ENCODE assay signal across 8 cellular contexts in genomic region chr2:222862068-222862914, GRCh38. TPM values are rescaled to one million over a fixed set of nuclear protein-coding genes. Genes with fewer than 3 reads are reported as not detected.
DNase-seq lines count a peak whose midpoint lies in the region; ATAC-seq and TF ChIP-seq lines count a peak whose summit lies in the region.

No MANE protein-coding gene starts in this region.

- peak; percentile 14; the same call in 1 of the 2 replicates for TF ChIP-seq CTCF in WERI-Rb-1 (IDR thresholded peaks at IDR 0.05; ENCODE audit: low read depth, low read length)
- no peak for TF ChIP-seq CTCF in sigmoid colon (IDR thresholded peaks at IDR 0.05)

- intact Hi-C loops in right cardiac atrium (cut with DNase I), result loop anchor here in 1 of 4 donors (10.0 kb wide), 1 partner anchor 157 kb away; no protein-coding TSS in a partner anchor
- intact Hi-C loops in sigmoid colon (cut with DNase I), result loop anchor here (2.0 to 5.0 kb wide), 4 partner anchors 17 to 205 kb away; partner anchors contain the start of gene FARSB

- DNase-seq in HEK293T (ENCODE audit: extremely low spot score) (no peak), WERI-Rb-1 (peak; percentile 12), right cardiac atrium (no peak), sigmoid colon (no peak), NCI-H510A (lab: John Stamatoyannopoulos, UW) (no peak), NCI-H128 (lab: John Stamatoyannopoulos, UW; ENCODE audit: unreplicated experiment) (no peak)

- peak overlapping the region; percentile 96 to 100 (median 98) for H3K9ac ChIP-seq in BLaER1 treated with 17β-estradiol and CSF1 and Interleukin-3, amounts not matched to agents 10 nM and 100 nM

- no peak for TF ChIP-seq POLR2A in sigmoid colon (IDR thresholded peaks at IDR 0.05)

- peak overlapping the region; percentile 92 to 99 (median 97); a peak in 21 of 22 replicates for H3K27ac ChIP-seq in BLaER1 treated with 17β-estradiol and CSF1 and Interleukin-3, amounts not matched to agents 10 nM and 100 nM
- H3K27ac ChIP-seq in WERI-Rb-1 (no peak overlapping the region), right cardiac atrium (ENCODE audit: low read length) (no peak overlapping the region), sigmoid colon (peak overlapping the region; percentile 89 to 98 (median 97))

- H3K4me1 ChIP-seq in BLaER1 treated with 17β-estradiol and CSF1 and Interleukin-3, amounts not matched to agents 10 nM and 100 nM, result peaks cover 41 to 56% (median 50%) of the 10 kb centered on the region in 10 experiments
- H3K4me1 ChIP-seq in right cardiac atrium (ENCODE audit: control insufficient read depth, insufficient read depth, low read length) (peaks cover 8% of the 10 kb centered on the region), sigmoid colon (peaks cover 0 to 60% (median 50%) of the 10 kb centered on the region in 4 donors)

- H3K4me3 ChIP-seq in BLaER1 treated with 17β-estradiol and CSF1 and Interleukin-3, amounts not matched to agents 10 nM and 100 nM, result peak overlapping the region; percentile 85 to 99 (median 96)
- H3K4me3 ChIP-seq in WERI-Rb-1 (ENCODE audit: low read depth, low read length), result peak overlapping the region; percentile 81
- peak overlapping the region; percentile 87 for H3K4me3 ChIP-seq in right cardiac atrium (ENCODE audit: low read length)
- peak overlapping the region; percentile 66 to 95 (median 76) for H3K4me3 ChIP-seq in sigmoid colon

- no peak for ATAC-seq in right cardiac atrium
- ATAC-seq in HG03039 (IDR thresholded peaks at IDR 0.05; ENCODE audit: unreplicated experiment), result no peak

- no peaks in the 10 kb centered on the region for H3K27me3 ChIP-seq in BLaER1 treated with 17β-estradiol and CSF1 and Interleukin-3, amounts not matched to agents 10 nM and 100 nM
- H3K27me3 ChIP-seq in WERI-Rb-1 (ENCODE audit: insufficient read depth, low read depth, severe bottlenecking) (no peaks in the 10 kb centered on the region), right cardiac atrium (ENCODE audit: control insufficient read depth, insufficient read depth) (no peaks in the 10 kb centered on the region), sigmoid colon (no peaks in the 10 kb centered on the region)

- TF ChIP-seq EP300 in sigmoid colon (IDR thresholded peaks at IDR 0.05), result no peak

- peaks cover 0 to 3% (median 0%) of the 10 kb centered on the region in 11 experiments; a peak in 1 of 22 replicates for H3K36me3 ChIP-seq in BLaER1 treated with 17β-estradiol and CSF1 and Interleukin-3, amounts not matched to agents 10 nM and 100 nM
- H3K36me3 ChIP-seq in WERI-Rb-1, result peaks cover 3% of the 10 kb centered on the region; the same call in 1 of the 2 replicates
- no peaks in the 10 kb centered on the region for H3K36me3 ChIP-seq in sigmoid colon

- H4K20me1 ChIP-seq in BLaER1 treated with 17β-estradiol and CSF1 and Interleukin-3, amounts not matched to agents 10 nM and 100 nM, result peaks cover 54 to 63% (median 61%) of the 10 kb centered on the region in 11 experiments

- peak overlapping the region; percentile 76 to 96 (median 88) for H3K4me2 ChIP-seq in BLaER1 treated with 17β-estradiol and CSF1 and Interleukin-3, amounts not matched to agents 10 nM and 100 nM

- H3K9me3 ChIP-seq in BLaER1 treated with 17β-estradiol and CSF1 and Interleukin-3, amounts not matched to agents 10 nM and 100 nM (replicated peaks in 1 of 11), result no peaks in the 10 kb centered on the region
- H3K9me3 ChIP-seq in WERI-Rb-1 (ENCODE audit: severe bottlenecking) (no peaks in the 10 kb centered on the region), right cardiac atrium (ENCODE audit: control insufficient read depth, low read length) (no peaks in the 10 kb centered on the region), sigmoid colon (no peaks in the 10 kb centered on the region)

- WGBS in right cardiac atrium, result 15% methylated on average over 7 of the region's 7 CpGs
- 10 to 42% methylated on average over 7 of the region's 7 CpGs for whole genome bisulfite sequencing in sigmoid colon, 2 donors

- CTCF ChIA-PET in HEK293T (lab: Yijun Ruan, JAX), result interaction anchor here (0.7 to 1.2 kb wide), 6 partner anchors 38 to 161 kb away, joined by 3 to 8 read pairs (median 4); no protein-coding TSS in a partner anchor

- POLR2A ChIA-PET in HEK293T (lab: Yijun Ruan, JAX), result interaction anchor here (0.7 to 3.5 kb wide), 7 partner anchors 9 to 155 kb away, joined by 3 to 13 read pairs (median 4); no protein-coding TSS in a partner anchor

TF ChIP-seq in HEK293T, 16 proteins besides CTCF, POLR2A, EP300 and RAD21:
- TF ChIP-seq CTBP1 (IDR thresholded peaks at IDR 0.05; ENCODE audit: borderline replicate concordance) (peak; percentile 66), NFRKB (IDR thresholded peaks at IDR 0.05) (no peak), BHLHE40 (IDR thresholded peaks at IDR 0.05; ENCODE audit: borderline replicate concordance) (no peak), PKNOX1 (IDR thresholded peaks at IDR 0.05) (peak; percentile 92), LEF1 (IDR thresholded peaks at IDR 0.05; ENCODE audit: borderline replicate concordance) (no peak), FOXA1 (IDR thresholded peaks at IDR 0.05) (no peak)

RNA-seq across cellular contexts. Expression of gene ACSL3, which starts 1.5 kb away (rescaled TPM):
- total RNA-seq in right cardiac atrium, result 10 to 100 TPM; 35.2 to 50.4 (median 36.6) TPM
- polyA plus RNA-seq in right cardiac atrium, result 14.4 TPM
- total RNA-seq in sigmoid colon, result 10 to 100 TPM; 44.0 to 75.7 (median 54.8) TPM
- polyA plus RNA-seq in sigmoid colon, result 10 to 100 TPM in 2 of 3 donors, 1 to 10 TPM in 1; 7.9 to 52.2 (median 16.8) TPM

Comparison
In these comparisons a context has a peak if more than half of its experiments do, and no peak if none do; other contexts are left out.
1. H3K27ac ChIP-seq: peak in BLaER1 treated with 17β-estradiol and CSF1 and Interleukin-3, amounts not matched to agents 10 nM and 100 nM (11 of 11) and sigmoid colon (4 of 4); none in WERI-Rb-1 (single experiment) and right cardiac atrium (single experiment).
2. Peak in every context shown above with its lines, with median percentiles within 50 percentile points of each other: H3K4me3 ChIP-seq.